ENCODE assay signal across 2 cellular contexts in genomic region chr7:7815395-7815794, GRCh38.
TF ChIP-seq lines count a peak whose summit lies in the region.

No MANE protein-coding gene starts in this region.

TF ChIP-seq in GM12878, 131 proteins besides CTCF, POLR2A, EP300 and RAD21 (continued from another document):
- TF ChIP-seq, protein P1, sequence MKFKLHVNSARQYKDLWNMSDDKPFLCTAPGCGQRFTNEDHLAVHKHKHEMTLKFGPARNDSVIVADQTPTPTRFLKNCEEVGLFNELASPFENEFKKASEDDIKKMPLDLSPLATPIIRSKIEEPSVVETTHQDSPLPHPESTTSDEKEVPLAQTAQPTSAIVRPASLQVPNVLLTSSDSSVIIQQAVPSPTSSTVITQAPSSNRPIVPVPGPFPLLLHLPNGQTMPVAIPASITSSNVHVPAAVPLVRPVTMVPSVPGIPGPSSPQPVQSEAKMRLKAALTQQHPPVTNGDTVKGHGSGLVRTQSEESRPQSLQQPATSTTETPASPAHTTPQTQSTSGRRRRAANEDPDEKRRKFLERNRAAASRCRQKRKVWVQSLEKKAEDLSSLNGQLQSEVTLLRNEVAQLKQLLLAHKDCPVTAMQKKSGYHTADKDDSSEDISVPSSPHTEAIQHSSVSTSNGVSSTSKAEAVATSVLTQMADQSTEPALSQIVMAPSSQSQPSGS (IDR thresholded peaks at IDR 0.05; ENCODE audit: low read length), result no peak
- TF ChIP-seq RCOR1 (conservative IDR thresholded peaks at IDR 0.05; ENCODE audit: low read depth, low read length) (no peak), SMC3 (IDR thresholded peaks at IDR 0.05; ENCODE audit: borderline replicate concordance, low read length) (no peak), ZBTB33 (IDR thresholded peaks at IDR 0.05) (no peak), RFX5 (IDR thresholded peaks at IDR 0.05; ENCODE audit: low read depth, low read length) (no peak), SRF (IDR thresholded peaks at IDR 0.05; ENCODE audit: low read depth in 2 of 2, low read length in 2 of 2) (no peak), YY1 (IDR thresholded peaks at IDR 0.05; ENCODE audit: low read depth, low read length) (no peak), PML (IDR thresholded peaks at IDR 0.05; ENCODE audit: low read length) (no peak), BMI1 (IDR thresholded peaks at IDR 0.05; ENCODE audit: borderline replicate concordance) (no peak)

TF ChIP-seq in SK-N-SH treated with all-trans-retinoic acid at 6 μM for 48 hours, 23 proteins besides CTCF, POLR2A, EP300 and RAD21:
- TF ChIP-seq, protein P2, sequence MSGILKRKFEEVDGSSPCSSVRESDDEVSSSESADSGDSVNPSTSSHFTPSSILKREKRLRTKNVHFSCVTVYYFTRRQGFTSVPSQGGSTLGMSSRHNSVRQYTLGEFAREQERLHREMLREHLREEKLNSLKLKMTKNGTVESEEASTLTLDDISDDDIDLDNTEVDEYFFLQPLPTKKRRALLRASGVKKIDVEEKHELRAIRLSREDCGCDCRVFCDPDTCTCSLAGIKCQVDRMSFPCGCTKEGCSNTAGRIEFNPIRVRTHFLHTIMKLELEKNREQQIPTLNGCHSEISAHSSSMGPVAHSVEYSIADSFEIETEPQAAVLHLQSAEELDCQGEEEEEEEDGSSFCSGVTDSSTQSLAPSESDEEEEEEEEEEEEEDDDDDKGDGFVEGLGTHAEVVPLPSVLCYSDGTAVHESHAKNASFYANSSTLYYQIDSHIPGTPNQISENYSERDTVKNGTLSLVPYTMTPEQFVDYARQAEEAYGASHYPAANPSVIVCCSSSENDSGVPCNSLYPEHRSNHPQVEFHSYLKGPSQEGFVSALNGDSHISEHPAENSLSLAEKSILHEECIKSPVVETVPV (CRISPR knock-in tag; IDR thresholded peaks at IDR 0.05), result no peak
- no peak for TF ChIP-seq TCF4 (CRISPR knock-in tag; IDR thresholded peaks at IDR 0.05; ENCODE audit: borderline replicate concordance)
- TF ChIP-seq ZFP30 (CRISPR knock-in tag; IDR thresholded peaks at IDR 0.05), result no peak
- TF ChIP-seq, protein P3, sequence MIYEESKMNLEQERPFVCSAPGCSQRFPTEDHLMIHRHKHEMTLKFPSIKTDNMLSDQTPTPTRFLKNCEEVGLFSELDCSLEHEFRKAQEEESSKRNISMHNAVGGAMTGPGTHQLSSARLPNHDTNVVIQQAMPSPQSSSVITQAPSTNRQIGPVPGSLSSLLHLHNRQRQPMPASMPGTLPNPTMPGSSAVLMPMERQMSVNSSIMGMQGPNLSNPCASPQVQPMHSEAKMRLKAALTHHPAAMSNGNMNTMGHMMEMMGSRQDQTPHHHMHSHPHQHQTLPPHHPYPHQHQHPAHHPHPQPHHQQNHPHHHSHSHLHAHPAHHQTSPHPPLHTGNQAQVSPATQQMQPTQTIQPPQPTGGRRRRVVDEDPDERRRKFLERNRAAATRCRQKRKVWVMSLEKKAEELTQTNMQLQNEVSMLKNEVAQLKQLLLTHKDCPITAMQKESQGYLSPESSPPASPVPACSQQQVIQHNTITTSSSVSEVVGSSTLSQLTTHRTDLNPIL (CRISPR knock-in tag; IDR thresholded peaks at IDR 0.05; ENCODE audit: low read depth), result no peak
- TF ChIP-seq TSHZ2 (CRISPR knock-in tag; IDR thresholded peaks at IDR 0.05), result no peak
- no peak for TF ChIP-seq ZNF565 (CRISPR knock-in tag; conservative IDR thresholded peaks at IDR 0.05; ENCODE audit: low read depth)
- no peak for TF ChIP-seq ZNF70 (CRISPR knock-in tag; IDR thresholded peaks at IDR 0.05)
- TF ChIP-seq SNAI2 (CRISPR knock-in tag; IDR thresholded peaks at IDR 0.05), result no peak
- no peak for TF ChIP-seq ESRRG (CRISPR knock-in tag; IDR thresholded peaks at IDR 0.05)
- no peak for TF ChIP-seq TOX (CRISPR knock-in tag; IDR thresholded peaks at IDR 0.05; ENCODE audit: borderline replicate concordance)
